10 cellular contexts compared by ENCODE assay signal in the genomic region with DNA sequence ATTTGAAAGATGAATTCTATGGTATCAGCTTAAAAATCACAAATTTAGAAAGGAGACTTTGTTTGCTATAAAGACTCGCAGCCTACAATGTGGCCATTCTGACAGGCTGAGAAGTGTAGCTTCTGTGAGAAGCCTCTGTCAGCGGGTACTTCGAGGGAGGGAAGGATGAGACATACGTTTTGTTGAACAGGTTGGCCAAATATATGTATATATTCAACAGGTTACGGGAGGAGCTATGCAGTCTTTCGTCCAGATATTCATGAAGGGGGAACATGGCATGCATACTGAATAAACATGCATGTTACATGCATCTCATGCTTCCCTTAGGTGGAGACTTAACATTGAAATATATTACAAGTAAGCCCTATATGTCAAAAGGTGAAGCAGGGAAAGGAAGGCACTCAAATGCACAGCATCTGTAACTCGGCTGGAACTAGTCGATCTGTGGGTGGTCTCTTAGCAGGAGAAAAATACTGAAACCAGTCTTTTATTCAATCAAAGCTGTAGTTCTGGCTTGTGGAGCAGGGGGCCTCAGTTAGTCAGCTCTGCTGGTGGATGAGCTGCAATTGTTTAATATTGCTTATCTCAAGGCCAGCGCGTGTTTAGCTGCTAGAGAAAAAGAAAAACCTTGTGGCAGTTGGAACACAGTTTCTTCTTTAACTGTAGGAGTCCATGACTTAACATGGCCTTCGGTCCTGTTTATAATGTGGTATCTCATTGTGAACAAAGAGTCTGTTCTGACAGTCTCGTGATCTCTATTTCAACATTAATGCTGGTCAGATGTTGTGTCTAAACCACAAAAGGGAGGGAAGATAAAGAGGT.
DNase-seq lines count a peak whose midpoint lies in the region; ATAC-seq and TF ChIP-seq lines count a peak whose summit lies in the region.
"Had no signal": no experiment of that assay in that cellular context is flagged by ENCODE, and none has a peak within 500 bp of the region (broad histone marks: within the 10 kb centered on the region; RNA-seq: fewer than 3 reads in every experiment).

No MANE protein-coding gene starts in this region.

- H3K4me3 ChIP-seq in iPS-15b (ENCODE audit: low read depth, low read length) (peak overlapping the region; percentile 30), tibial nerve (no peak overlapping the region)
- no peak overlapping the region for H3K4me3 ChIP-seq in CD8-positive, alpha-beta memory T cell (ENCODE audit: low read length)
- H3K4me3 ChIP-seq: lung had no signal

- DNase-seq in NOMO-1 treated with DMSO at 0.1 percent for 48 hours (lab: John Stamatoyannopoulos, UW; ENCODE audit: unreplicated experiment) = peak; percentile 62
- no peak for DNase-seq in CD8-positive, alpha-beta memory T cell
- DNase-seq in stimulated activated naive CD4-positive, alpha-beta T cell (lab: John Stamatoyannopoulos, UW) = no peak
- DNase-seq in stimulated activated CD4-positive, alpha-beta T cell treated with anti-CD3 and anti-CD28 coated beads, Interleukin-4, amount 100 ng/mL, for 4 hours = no peak
- DNase-seq in tibial nerve (ENCODE audit: low spot score in 2 of 2) = no peak
- DNase-seq: NCI-H1105 had no signal

- CTCF ChIA-PET in CD8-positive, alpha-beta memory T cell (lab: Charles Lee) = no interaction called here

- no peaks in the 10 kb centered on the region for H3K36me3 ChIP-seq in iPS-15b (ENCODE audit: control insufficient read depth, insufficient read depth, low read length)
- no peaks in the 10 kb centered on the region for H3K36me3 ChIP-seq in CD8-positive, alpha-beta memory T cell (ENCODE audit: insufficient read depth, low read length)
- H3K36me3 ChIP-seq in tibial nerve = no peaks in the 10 kb centered on the region

- H3K9ac ChIP-seq in iPS-15b (ENCODE audit: low read depth, low read length) = no peak overlapping the region

- POLR2A ChIA-PET in CD8-positive, alpha-beta memory T cell (lab: Charles Lee) = no interaction called here

- H3K27me3 ChIP-seq in iPS-15b (ENCODE audit: control insufficient read depth, insufficient read depth, low read length) = no peaks in the 10 kb centered on the region
- H3K27me3 ChIP-seq in CD8-positive, alpha-beta memory T cell (ENCODE audit: insufficient read depth, low read length, poor library complexity, severe bottlenecking) = no peaks in the 10 kb centered on the region
- H3K27me3 ChIP-seq in tibial nerve = no peaks in the 10 kb centered on the region

- no peaks in the 10 kb centered on the region for H3K4me1 Mint-ChIP-seq in CD8-positive, alpha-beta memory T cell

- TF ChIP-seq CTCF in GM12873 (IDR thresholded peaks at IDR 0.05; ENCODE audit: insufficient read depth, low read depth, low read length, missing control alignments) (peak; percentile 31), tibial nerve (IDR thresholded peaks at IDR 0.05) (peak in 1 of 5 experiments; percentile 11)

- no peak for TF ChIP-seq POLR2A in tibial nerve (IDR thresholded peaks at IDR 0.05)

- H3K4me1 ChIP-seq in iPS-15b (ENCODE audit: control insufficient read depth, insufficient read depth, low read length) (peaks cover 33% of the 10 kb centered on the region), tibial nerve (peaks cover 0 to 9% (median 0%) of the 10 kb centered on the region in 4 donors)
- H3K4me1 ChIP-seq in CD8-positive, alpha-beta memory T cell (ENCODE audit: insufficient read depth, low read length) = no peaks in the 10 kb centered on the region

- ATAC-seq in GM21723 (IDR thresholded peaks at IDR 0.05; ENCODE audit: unreplicated experiment) = peak; percentile 47

- peaks cover 3% of the 10 kb centered on the region in 2 donors for H3K27me3 Mint-ChIP-seq in CD8-positive, alpha-beta memory T cell

- H3K27ac Mint-ChIP-seq in CD8-positive, alpha-beta memory T cell = no peak overlapping the region

- peaks cover 0 to 4% (median 0%) of the 10 kb centered on the region in 3 donors for H3K36me3 Mint-ChIP-seq in CD8-positive, alpha-beta memory T cell

- H3K27ac ChIP-seq in CD8-positive, alpha-beta memory T cell (ENCODE audit: low read depth, low read length) = no peak overlapping the region
- H3K27ac ChIP-seq in tibial nerve = no peak overlapping the region

- H3K9me3 ChIP-seq in iPS-15b (ENCODE audit: control insufficient read depth, insufficient read depth, low read length) (no peaks in the 10 kb centered on the region), tibial nerve (no peaks in the 10 kb centered on the region)
- H3K9me3 ChIP-seq in CD8-positive, alpha-beta memory T cell (ENCODE audit: low read length) = no peaks in the 10 kb centered on the region

- H3K9me3 Mint-ChIP-seq in CD8-positive, alpha-beta memory T cell = peaks cover 0 to 4% (median 0%) of the 10 kb centered on the region in 5 donors

- H3K4me3 Mint-ChIP-seq in CD8-positive, alpha-beta memory T cell = no peak overlapping the region

- 36 to 38% methylated on average over 12 of the region's 12 CpGs for WGBS in tibial nerve, 2 donors

- TF ChIP-seq EP300 in tibial nerve (IDR thresholded peaks at IDR 0.05) = no peak
